In genomic region chr4:112523764-112524505, GRCh38 we compare ENCODE assay signal across 1 cellular context.
A peak's percentile ranks its signal among the peaks of the same experiment; 100 is the strongest.
TF ChIP-seq lines count a peak whose summit lies in the region.

No MANE protein-coding gene starts in this region.

TF ChIP-seq in K562, 482 proteins besides CTCF, POLR2A, EP300 and RAD21 (continues in another document):
- TF ChIP-seq KLF1 (tag; IDR thresholded peaks at IDR 0.05), result no peak
- peak; percentile 58; the same call in 1 of the 2 replicates for TF ChIP-seq STAG1 (CRISPR knock-in tag; IDR thresholded peaks at IDR 0.05; ENCODE audit: borderline replicate concordance)
- no peak for TF ChIP-seq YBX1 (IDR thresholded peaks at IDR 0.05)
- TF ChIP-seq, protein P1, sequence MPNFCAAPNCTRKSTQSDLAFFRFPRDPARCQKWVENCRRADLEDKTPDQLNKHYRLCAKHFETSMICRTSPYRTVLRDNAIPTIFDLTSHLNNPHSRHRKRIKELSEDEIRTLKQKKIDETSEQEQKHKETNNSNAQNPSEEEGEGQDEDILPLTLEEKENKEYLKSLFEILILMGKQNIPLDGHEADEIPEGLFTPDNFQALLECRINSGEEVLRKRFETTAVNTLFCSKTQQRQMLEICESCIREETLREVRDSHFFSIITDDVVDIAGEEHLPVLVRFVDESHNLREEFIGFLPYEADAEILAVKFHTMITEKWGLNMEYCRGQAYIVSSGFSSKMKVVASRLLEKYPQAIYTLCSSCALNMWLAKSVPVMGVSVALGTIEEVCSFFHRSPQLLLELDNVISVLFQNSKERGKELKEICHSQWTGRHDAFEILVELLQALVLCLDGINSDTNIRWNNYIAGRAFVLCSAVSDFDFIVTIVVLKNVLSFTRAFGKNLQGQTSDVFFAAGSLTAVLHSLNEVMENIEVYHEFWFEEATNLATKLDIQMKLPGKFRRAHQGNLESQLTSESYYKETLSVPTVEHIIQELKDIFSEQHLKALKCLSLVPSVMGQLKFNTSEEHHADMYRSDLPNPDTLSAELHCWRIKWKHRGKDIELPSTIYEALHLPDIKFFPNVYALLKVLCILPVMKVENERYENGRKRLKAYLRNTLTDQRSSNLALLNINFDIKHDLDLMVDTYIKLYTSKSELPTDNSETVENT (CRISPR knock-in tag; IDR thresholded peaks at IDR 0.05), result no peak
- 0 out of 2 replicates have a peak, but pooled peaks have one; percentile 28 for TF ChIP-seq EGR1 (conservative IDR thresholded peaks at IDR 0.05)
- TF ChIP-seq ZNF217 (CRISPR knock-in tag; IDR thresholded peaks at IDR 0.05), result no peak
- TF ChIP-seq ZNF311 (CRISPR knock-in tag; IDR thresholded peaks at IDR 0.05), result no peak
- no peak for TF ChIP-seq ZNF551 (CRISPR knock-in tag; IDR thresholded peaks at IDR 0.05)
- TF ChIP-seq CTBP1 (IDR thresholded peaks at IDR 0.05; ENCODE audit: borderline replicate concordance), result peak; percentile 71
- no peak for TF ChIP-seq ZNF263 (CRISPR knock-in tag; IDR thresholded peaks at IDR 0.05; ENCODE audit: borderline replicate concordance)
- TF ChIP-seq ZNF586 (CRISPR knock-in tag; conservative IDR thresholded peaks at IDR 0.05), result no peak
- TF ChIP-seq CCAR2 (IDR thresholded peaks at IDR 0.05; ENCODE audit: low read depth, low read length), result no peak
- TF ChIP-seq PHF21A (IDR thresholded peaks at IDR 0.05; ENCODE audit: borderline replicate concordance, low read depth), result no peak
- TF ChIP-seq DEAF1 (CRISPR knock-in tag; IDR thresholded peaks at IDR 0.05), result peak; percentile 89
- TF ChIP-seq KHSRP (IDR thresholded peaks at IDR 0.05), result no peak
- TF ChIP-seq, protein P2, sequence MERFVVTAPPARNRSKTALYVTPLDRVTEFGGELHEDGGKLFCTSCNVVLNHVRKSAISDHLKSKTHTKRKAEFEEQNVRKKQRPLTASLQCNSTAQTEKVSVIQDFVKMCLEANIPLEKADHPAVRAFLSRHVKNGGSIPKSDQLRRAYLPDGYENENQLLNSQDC (CRISPR knock-in tag; IDR thresholded peaks at IDR 0.05), result no peak
- no peak for TF ChIP-seq HMGXB4 (CRISPR knock-in tag; IDR thresholded peaks at IDR 0.05)
- 0 out of 2 replicates have a peak, but pooled peaks have one; percentile 3 for TF ChIP-seq JUND (IDR thresholded peaks at IDR 0.05; ENCODE audit: borderline replicate concordance, low read depth, low read length)
- no peak for TF ChIP-seq JUND (tag; IDR thresholded peaks at IDR 0.05; ENCODE audit: borderline replicate concordance, low read depth, low read length)
- no peak for TF ChIP-seq ZNF696 (CRISPR knock-in tag; conservative IDR thresholded peaks at IDR 0.05)
- no peak for TF ChIP-seq AFF4 (CRISPR knock-in tag; IDR thresholded peaks at IDR 0.05)
- no peak for TF ChIP-seq MCM7 (IDR thresholded peaks at IDR 0.05)
- no peak for TF ChIP-seq IRF1 (CRISPR knock-in tag; IDR thresholded peaks at IDR 0.05; ENCODE audit: borderline replicate concordance)
- no peak for TF ChIP-seq ZNF324 (CRISPR knock-in tag; IDR thresholded peaks at IDR 0.05)
- TF ChIP-seq RB1 (IDR thresholded peaks at IDR 0.05; ENCODE audit: low read depth), result peak; percentile 67; the same call in 1 of the 2 replicates
- no peak for TF ChIP-seq SOX6 (IDR thresholded peaks at IDR 0.05)
- no peak for TF ChIP-seq TARDBP (IDR thresholded peaks at IDR 0.05)
- TF ChIP-seq, protein P3, sequence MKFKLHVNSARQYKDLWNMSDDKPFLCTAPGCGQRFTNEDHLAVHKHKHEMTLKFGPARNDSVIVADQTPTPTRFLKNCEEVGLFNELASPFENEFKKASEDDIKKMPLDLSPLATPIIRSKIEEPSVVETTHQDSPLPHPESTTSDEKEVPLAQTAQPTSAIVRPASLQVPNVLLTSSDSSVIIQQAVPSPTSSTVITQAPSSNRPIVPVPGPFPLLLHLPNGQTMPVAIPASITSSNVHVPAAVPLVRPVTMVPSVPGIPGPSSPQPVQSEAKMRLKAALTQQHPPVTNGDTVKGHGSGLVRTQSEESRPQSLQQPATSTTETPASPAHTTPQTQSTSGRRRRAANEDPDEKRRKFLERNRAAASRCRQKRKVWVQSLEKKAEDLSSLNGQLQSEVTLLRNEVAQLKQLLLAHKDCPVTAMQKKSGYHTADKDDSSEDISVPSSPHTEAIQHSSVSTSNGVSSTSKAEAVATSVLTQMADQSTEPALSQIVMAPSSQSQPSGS (CRISPR knock-in tag; IDR thresholded peaks at IDR 0.05), result no peak
- no peak for TF ChIP-seq U2AF2 (optimal IDR thresholded peaks at IDR 0.05; ENCODE audit: low read depth, low read length)
- TF ChIP-seq SP2 (IDR thresholded peaks at IDR 0.05; ENCODE audit: extremely low read depth, low read depth, low read length, poor library complexity, severe bottlenecking), result no peak
- no peak for TF ChIP-seq ZNF785 (CRISPR knock-in tag; IDR thresholded peaks at IDR 0.05)
- no peak for TF ChIP-seq MECOM (CRISPR knock-in tag; IDR thresholded peaks at IDR 0.05)
- TF ChIP-seq NCOA6 (IDR thresholded peaks at IDR 0.05), result no peak
- 0 out of 4 replicates have a peak, but pooled peaks of 1 of the 2 experiments have one; percentile 42 for TF ChIP-seq RCOR1 (IDR thresholded peaks at IDR 0.05; ENCODE audit: borderline replicate concordance in 1 of 2, low read depth in 2 of 2, low read length in 2 of 2)
- no peak for TF ChIP-seq NCOA1 (IDR thresholded peaks at IDR 0.05; ENCODE audit: low read depth)
- no peak for TF ChIP-seq ZFP91 (CRISPR knock-in tag; IDR thresholded peaks at IDR 0.05)
- TF ChIP-seq ZNF436 (CRISPR knock-in tag; IDR thresholded peaks at IDR 0.05), result no peak
- TF ChIP-seq RREB1 (CRISPR knock-in tag; IDR thresholded peaks at IDR 0.05), result no peak
- TF ChIP-seq ESRRA (IDR thresholded peaks at IDR 0.05; ENCODE audit: borderline replicate concordance, low read depth), result 0 out of 2 replicates have a peak, but pooled peaks have one; percentile 26
- TF ChIP-seq XRCC5 (IDR thresholded peaks at IDR 0.05; ENCODE audit: low read depth, low read length), result peak; percentile 78; the same call in 1 of the 2 replicates
- TF ChIP-seq SLC30A9 (CRISPR knock-in tag; IDR thresholded peaks at IDR 0.05), result no peak
- TF ChIP-seq ELF1 (tag; IDR thresholded peaks at IDR 0.05), result no peak
- no peak for TF ChIP-seq RBM34 (IDR thresholded peaks at IDR 0.05; ENCODE audit: borderline replicate concordance, insufficient read depth, low read length)
- TF ChIP-seq DNMT1 (IDR thresholded peaks at IDR 0.05), result no peak
